In genomic region chr1:27755865-27756264, GRCh38 we compare ENCODE assay signal across 21 cellular contexts. TPM values are rescaled to one million over a fixed set of nuclear protein-coding genes. Genes with fewer than 3 reads are reported as not detected.
DNase-seq lines count a peak whose midpoint lies in the region; ATAC-seq, FAIRE-seq and TF ChIP-seq lines count a peak whose summit lies in the region.
"Had no signal": no experiment of that assay in that cellular context is flagged by ENCODE, and none has a peak within 500 bp of the region (broad histone marks: within the 10 kb centered on the region; RNA-seq: fewer than 3 reads in every experiment).

No MANE protein-coding gene starts in this region.

- ATAC-seq in HepG2 (no peak), right cardiac atrium (peak in 1 of 2 donors; percentile 65), psoas muscle (peak; percentile 57 to 95 (median 91))
- ATAC-seq: GM12878 had no signal

- no TSS peak for BruUV-seq in HepG2 (replicated peaks; lab: Mats Ljungman, UMichigan)

- no peaks in the 10 kb centered on the region for H3K4me1 Mint-ChIP-seq in mesothelial cell of epicardium
- H3K4me1 Mint-ChIP-seq: CD8-positive, alpha-beta memory T cell had no signal

- H2BK15ac ChIP-seq in mesendoderm (replicated peaks; ENCODE audit: low read depth), result no peak overlapping the region

- H4K20me1 ChIP-seq in HepG2 (ENCODE audit: insufficient read depth, low read length), result no peaks in the 10 kb centered on the region
- H4K20me1 ChIP-seq: BLaER1 had no signal

- H3K23ac ChIP-seq in mesendoderm (ENCODE audit: low read length), result no peak overlapping the region

- no peak overlapping the region for H2AFZ ChIP-seq in HepG2 (ENCODE audit: low read length)

- H3K79me1 ChIP-seq in mesendoderm (ENCODE audit: low read length), result no peaks in the 10 kb centered on the region

- H3K27ac ChIP-seq in liver (ENCODE audit: low read depth in 1 of 2, low read length in 2 of 2) (no peak overlapping the region), HepG2 (ENCODE audit: extremely low read length, insufficient read depth, low read length) (no peak overlapping the region), right cardiac atrium (ENCODE audit: low read length) (peak overlapping the region; percentile 50), psoas muscle (peak overlapping the region; percentile 56), mesendoderm (ENCODE audit: low read depth, low read length) (no peak overlapping the region)
- H3K27ac ChIP-seq: BLaER1 had no signal

- TF ChIP-seq RAD21 in liver (IDR thresholded peaks at IDR 0.05) (peak in 1 of 2 donors; percentile 8), HepG2 (CRISPR knock-in tag; IDR thresholded peaks at IDR 0.05) (no peak)

- H3K4me3 Mint-ChIP-seq in mesothelial cell of epicardium, result no peak overlapping the region
- H3K4me3 Mint-ChIP-seq: CD8-positive, alpha-beta memory T cell had no signal

- no peak overlapping the region for H3K4me3 ChIP-seq in liver (ENCODE audit: low read depth in 1 of 3, low read length in 3 of 3)
- H3K4me3 ChIP-seq in HepG2 (replicated peaks in 1 of 3; ENCODE audit: insufficient read depth in 1 of 3, low read depth in 2 of 3, low read length in 3 of 3), result no peak overlapping the region
- H3K4me3 ChIP-seq in right cardiac atrium (ENCODE audit: low read length), result no peak overlapping the region
- no peak overlapping the region for H3K4me3 ChIP-seq in psoas muscle
- H3K4me3 ChIP-seq in mesendoderm (ENCODE audit: low read length), result no peak overlapping the region
- H3K4me3 ChIP-seq: BLaER1, GM12878, HAP-1 had no signal

- no peak overlapping the region for H3K18ac ChIP-seq in mesendoderm (ENCODE audit: low read length)

- H3K4ac ChIP-seq in mesendoderm (ENCODE audit: low read depth, low read length), result no peak overlapping the region

- CTCF ChIA-PET in HepG2 (lab: Yijun Ruan, JAX; ENCODE audit: low intra/inter-chr PET ratio, low total read pairs), result no interaction called here

- H4K8ac ChIP-seq in mesendoderm (ENCODE audit: low read depth, low read length), result no peak overlapping the region

- H3K4me1 ChIP-seq in liver (ENCODE audit: control insufficient read depth in 4 of 4, insufficient read depth in 4 of 4, low read length in 3 of 4) (peaks cover 3 to 9% (median 5%) of the 10 kb centered on the region in 4 donors), HepG2 (ENCODE audit: insufficient read depth, low read length) (no peaks in the 10 kb centered on the region), right cardiac atrium (ENCODE audit: control insufficient read depth, insufficient read depth, low read length) (peaks cover 2% of the 10 kb centered on the region), psoas muscle (peaks cover 7% of the 10 kb centered on the region), mesendoderm (ENCODE audit: control insufficient read depth, low read depth, low read length) (no peaks in the 10 kb centered on the region)
- H3K4me1 ChIP-seq: HAP-1 had no signal

- H3K27me3 ChIP-seq in liver (ENCODE audit: control insufficient read depth in 4 of 4, insufficient read depth in 4 of 4, low read length in 3 of 4) (no peaks in the 10 kb centered on the region), HepG2 (ENCODE audit: control insufficient read depth in 1 of 2, insufficient read depth in 2 of 2, low read length in 2 of 2) (no peaks in the 10 kb centered on the region), right cardiac atrium (ENCODE audit: control insufficient read depth, insufficient read depth) (no peaks in the 10 kb centered on the region), psoas muscle (ENCODE audit: insufficient read depth in 3 of 3, low read length in 2 of 3) (no peaks in the 10 kb centered on the region), mesendoderm (ENCODE audit: insufficient read depth, low read length, poor library complexity) (no peaks in the 10 kb centered on the region)
- H3K27me3 ChIP-seq: BLaER1 had no signal

- no peak overlapping the region for H2AK5ac ChIP-seq in mesendoderm (ENCODE audit: low read length)

- TF ChIP-seq EP300 in HepG2 (IDR thresholded peaks at IDR 0.05; ENCODE audit: low read depth in 2 of 2, low read length in 2 of 2) (no peak), HepG2 (CRISPR knock-in tag; IDR thresholded peaks at IDR 0.05; ENCODE audit: borderline replicate concordance) (no peak)

- in situ Hi-C loops in HepG2 (cut with HindIII; ENCODE audit: extremely low pct_ligation_motif_present, low pct_unique_long_range_greater_than_20kb), result no loop called here

- POLR2A ChIA-PET in HepG2 (lab: Yijun Ruan, JAX), result no interaction called here

- intact Hi-C loops in HepG2 (cut with micrococcal nuclease; ENCODE audit: unreplicated experiment) (no loop called here), right cardiac atrium (cut with DNase I) (no loop called here), psoas muscle (cut with DNase I) (no loop called here)

- H3K9me3 Mint-ChIP-seq in mesothelial cell of epicardium, result no peaks in the 10 kb centered on the region
- H3K9me3 Mint-ChIP-seq: CD8-positive, alpha-beta memory T cell had no signal

- WGBS in liver, result 32% methylated on average over 4 of the region's 4 CpGs
- 98% methylated on average over 4 of the region's 4 CpGs for WGBS in HepG2 (ENCODE audit: low lambda C conversion rate)
- WGBS in right cardiac atrium, result 68% methylated on average over 4 of the region's 4 CpGs
- 18 to 40% (median 23%) methylated on average over 4 of the region's 4 CpGs for WGBS in psoas muscle, 3 donors
- WGBS in mesendoderm (ENCODE audit: extremely low coverage, insufficient coverage, low lambda C conversion rate), result no CpG with 5 or more reads among the region's 4 CpGs

- no peaks in the 10 kb centered on the region for H3K79me2 ChIP-seq in HepG2 (ENCODE audit: insufficient read depth, low read length)
- no peaks in the 10 kb centered on the region for H3K79me2 ChIP-seq in mesendoderm (ENCODE audit: control insufficient read depth, insufficient read depth, low read length)

- no peak overlapping the region for H3K4me2 ChIP-seq in HepG2 (ENCODE audit: low read depth, low read length)
- no peak overlapping the region for H3K4me2 ChIP-seq in mesendoderm (ENCODE audit: low read length)
- H3K4me2 ChIP-seq: BLaER1 had no signal

- no peak overlapping the region for H2BK120ac ChIP-seq in mesendoderm (ENCODE audit: low read depth, low read length)

- TF ChIP-seq POLR2A in HepG2 (IDR thresholded peaks at IDR 0.05; ENCODE audit: insufficient read depth in 1 of 2, low read depth in 2 of 2, low read length in 2 of 2), result no peak

- TF ChIP-seq CTCF in liver (IDR thresholded peaks at IDR 0.05; ENCODE audit: low read depth, low read length, missing input control) (no peak), HepG2 (CRISPR knock-in tag; IDR thresholded peaks at IDR 0.05) (no peak), psoas muscle (IDR thresholded peaks at IDR 0.05) (no peak), mesothelial cell of epicardium (IDR thresholded peaks at IDR 0.05; ENCODE audit: unreplicated experiment) (no peak)

- no peak overlapping the region for H3K56ac ChIP-seq in mesendoderm (ENCODE audit: low read length)

- no peak overlapping the region for H3K27ac Mint-ChIP-seq in mesothelial cell of epicardium

- H3K27me3 Mint-ChIP-seq in mesothelial cell of epicardium (ENCODE audit: low read depth), result no peaks in the 10 kb centered on the region
- H3K27me3 Mint-ChIP-seq: CD8-positive, alpha-beta memory T cell had no signal

- no peaks in the 10 kb centered on the region for H3K9me3 ChIP-seq in liver (ENCODE audit: control insufficient read depth in 4 of 4, low read length in 3 of 4)
- H3K9me3 ChIP-seq in HepG2 (ENCODE audit: low read length), result no peaks in the 10 kb centered on the region
- H3K9me3 ChIP-seq in right cardiac atrium (ENCODE audit: control insufficient read depth, low read length), result no peaks in the 10 kb centered on the region
- H3K9me3 ChIP-seq in psoas muscle, result no peaks in the 10 kb centered on the region
- H3K9me3 ChIP-seq: BLaER1, HAP-1 had no signal

- H3K36me3 Mint-ChIP-seq in mesothelial cell of epicardium, result peaks cover 16% of the 10 kb centered on the region

- H4K5ac ChIP-seq in mesendoderm (ENCODE audit: low read length), result no peak overlapping the region

- no peak overlapping the region for H2BK5ac ChIP-seq in mesendoderm (ENCODE audit: low read length)

- FAIRE-seq in HepG2 (lab: Jason Lieb, UNC), result no peak
- FAIRE-seq: A204.1, GM12878 had no signal

- H3K9ac ChIP-seq in liver (ENCODE audit: low read depth in 1 of 2, low read length in 2 of 2), result no peak overlapping the region
- H3K9ac ChIP-seq in HepG2 (ENCODE audit: insufficient read depth, low read depth, low read length), result no peak overlapping the region
- no peak overlapping the region for H3K9ac ChIP-seq in mesendoderm (ENCODE audit: low read length)
- H3K9ac ChIP-seq: BLaER1 had no signal

- DNase-seq in HepG2 (ENCODE audit: low spot score) (no peak), right cardiac atrium (no peak), psoas muscle (no peak), mesothelial cell of epicardium (ENCODE audit: low spot score in 2 of 2, unreplicated experiment in 2 of 2) (no peak), cortex of kidney (lab: John Stamatoyannopoulos, UW) (no peak), mesendoderm (no peak)
- DNase-seq: CD8-positive, alpha-beta memory T cell; DND-41; GDM1; IMR-90; Kasumi-1; NCI-H1417; NCI-H187 treated with DMSO at 0.1 percent for 48 hours; NCI-H345; NCI-H526; OCI-M1 had no signal

- H3K36me3 ChIP-seq in liver (ENCODE audit: control insufficient read depth in 4 of 4, insufficient read depth in 3 of 4, low read depth in 1 of 4, low read length in 3 of 4) (peaks cover 2 to 28% (median 10%) of the 10 kb centered on the region in 4 donors), HepG2 (replicated peaks in 1 of 2; ENCODE audit: control insufficient read depth in 1 of 2, insufficient read depth in 2 of 2, low read length in 2 of 2) (peaks cover 6 to 19% of the 10 kb centered on the region in 2 experiments; a peak in 4 of 5 replicates), psoas muscle (ENCODE audit: insufficient read depth in 1 of 2, low read depth in 1 of 2) (peaks cover 5 to 71% of the 10 kb centered on the region in 2 donors), mesendoderm (ENCODE audit: control insufficient read depth, insufficient read depth, low read length) (no peaks in the 10 kb centered on the region)

RNA-seq across cellular contexts. Expression of gene STX12, which starts 17.2 kb away (rescaled TPM):
- total RNA-seq in liver (10 to 100 TPM; 15.6 to 23.3 TPM), HepG2 (2016; rRNA removed; fragmentation: Illumina TruSeq; extraction: Trizol) (16.3 and 19.7 TPM in 2 replicates), right cardiac atrium (10 to 100 TPM; 26.0 to 40.8 (median 29.6) TPM), psoas muscle (10 to 100 TPM; 19.5 to 33.6 (median 28.9) TPM), mesothelial cell of epicardium (25.0 to 26.8 TPM (median 26.1 TPM) in 3 replicates)
- polyA plus RNA-seq in liver (10 to 100 TPM; 10.0 to 11.8 TPM), HepG2 (2011; rRNA removed) (6.3 and 9.0 TPM in 2 replicates), right cardiac atrium (20.1 TPM), psoas muscle (10 to 100 TPM; 14.5 to 24.7 (median 21.0) TPM)
- total RNA-seq in HepG2 (2016; cell fraction: cytosol; rRNA removed; fragmentation: Illumina TruSeq; extraction: Trizol; ENCODE audit: low read depth), result 3.5 and 6.0 TPM in 2 replicates
- total RNA-seq in HepG2 (2016; cell fraction: insoluble cytoplasmic fraction; rRNA removed; fragmentation: Illumina TruSeq; extraction: Trizol), result 15.4 and 19.3 TPM in 2 replicates
- 9.4 and 9.7 TPM in 2 replicates for total RNA-seq in HepG2 (2016; cell fraction: membrane; rRNA removed; fragmentation: Illumina TruSeq; extraction: Trizol)
- total RNA-seq in HepG2 (2016; cell fraction: nucleus; rRNA removed; fragmentation: Illumina TruSeq; extraction: Trizol), result 10.7 and 14.4 TPM in 2 replicates
- 3.5 and 5.7 TPM in 2 replicates for polyA plus RNA-seq in HepG2 (2011; cell fraction: cytosol; rRNA removed)
- 8.7 and 14.1 TPM in 2 replicates for polyA plus RNA-seq in HepG2 (2011; cell fraction: nucleus; rRNA removed)
- 11.4 and 13.1 TPM in 2 replicates for polyA plus RNA-seq in HepG2 (2012)
- 1.6 and 1.8 TPM in 2 replicates for polyA plus RNA-seq in HepG2 (2016; cell fraction: cytosol; fragmentation: Illumina TruSeq; extraction: Trizol; ENCODE audit: low read depth)
- polyA plus RNA-seq in HepG2 (2016; cell fraction: insoluble cytoplasmic fraction; fragmentation: Illumina TruSeq; extraction: Trizol; ENCODE audit: low read depth), result 18.0 and 18.9 TPM in 2 replicates
- polyA plus RNA-seq in HepG2 (2016; cell fraction: membrane; fragmentation: Illumina TruSeq; extraction: Trizol; ENCODE audit: low read depth), result 4.6 and 5.0 TPM in 2 replicates
- 21.7 and 23.0 TPM in 2 replicates for polyA plus RNA-seq in HepG2 (2016; cell fraction: nucleus; fragmentation: Illumina TruSeq; extraction: Trizol; ENCODE audit: insufficient read depth, low read depth)
- polyA minus RNA-seq in HepG2 (2011; rRNA and poly(A)+ RNA removed; ENCODE audit: low replicate concordance), result 1.8 and 4.2 TPM in 2 replicates
- polyA minus RNA-seq in HepG2 (2011; cell fraction: cytosol; rRNA and poly(A)+ RNA removed), result 4.3 and 9.0 TPM in 2 replicates
- polyA minus RNA-seq in HepG2 (2011; cell fraction: nucleus; rRNA and poly(A)+ RNA removed), result 14.3 and 21.3 TPM in 2 replicates
- polyA plus RNA-seq in mesendoderm (2013, experiment 1 of 2), result 9.5 TPM
- polyA plus RNA-seq in mesendoderm (2013, experiment 2 of 2), result 10.3 TPM

RNA-seq across cellular contexts. Expression of gene FAM76A, which starts 30.1 kb away (rescaled TPM):
- total RNA-seq in liver (1 to 10 TPM; 4.3 to 7.4 TPM), HepG2 (2016; rRNA removed; fragmentation: Illumina TruSeq; extraction: Trizol) (15.7 and 18.8 TPM in 2 replicates), right cardiac atrium (10 to 100 TPM; 12.1 to 14.5 (median 12.9) TPM), psoas muscle (10 to 100 TPM in 1 of 4 donors, 1 to 10 TPM in 3; 7.6 to 10.7 (median 9.3) TPM), mesothelial cell of epicardium (12.0 to 12.4 TPM (median 12.4 TPM) in 3 replicates)
- polyA plus RNA-seq in liver (1 to 10 TPM; 1.7 to 5.6 TPM), HepG2 (2011; rRNA removed) (4.2 and 4.6 TPM in 2 replicates), right cardiac atrium (6.1 TPM), psoas muscle (1 to 10 TPM; 2.7 to 6.7 (median 3.3) TPM)
- total RNA-seq in HepG2 (2016; cell fraction: cytosol; rRNA removed; fragmentation: Illumina TruSeq; extraction: Trizol; ENCODE audit: low read depth), result 4.5 and 5.0 TPM in 2 replicates
- total RNA-seq in HepG2 (2016; cell fraction: insoluble cytoplasmic fraction; rRNA removed; fragmentation: Illumina TruSeq; extraction: Trizol), result 15.9 and 19.6 TPM in 2 replicates
- total RNA-seq in HepG2 (2016; cell fraction: membrane; rRNA removed; fragmentation: Illumina TruSeq; extraction: Trizol), result 11.5 and 13.7 TPM in 2 replicates
- 9.9 and 11.7 TPM in 2 replicates for total RNA-seq in HepG2 (2016; cell fraction: nucleus; rRNA removed; fragmentation: Illumina TruSeq; extraction: Trizol)
- 2.1 and 3.9 TPM in 2 replicates for polyA plus RNA-seq in HepG2 (2011; cell fraction: cytosol; rRNA removed)
- 4.1 and 5.8 TPM in 2 replicates for polyA plus RNA-seq in HepG2 (2011; cell fraction: nucleus; rRNA removed)
- 4.9 and 5.9 TPM in 2 replicates for polyA plus RNA-seq in HepG2 (2012)
- 1.9 and 2.3 TPM in 2 replicates for polyA plus RNA-seq in HepG2 (2016; cell fraction: cytosol; fragmentation: Illumina TruSeq; extraction: Trizol; ENCODE audit: low read depth)
- polyA plus RNA-seq in HepG2 (2016; cell fraction: insoluble cytoplasmic fraction; fragmentation: Illumina TruSeq; extraction: Trizol; ENCODE audit: low read depth), result 11.7 and 12.5 TPM in 2 replicates
- 2.9 and 4.4 TPM in 2 replicates for polyA plus RNA-seq in HepG2 (2016; cell fraction: membrane; fragmentation: Illumina TruSeq; extraction: Trizol; ENCODE audit: low read depth)
- 14.7 and 19.0 TPM in 2 replicates for polyA plus RNA-seq in HepG2 (2016; cell fraction: nucleus; fragmentation: Illumina TruSeq; extraction: Trizol; ENCODE audit: insufficient read depth, low read depth)
- polyA minus RNA-seq in HepG2 (2011; rRNA and poly(A)+ RNA removed; ENCODE audit: low replicate concordance), result 4.4 and 5.1 TPM in 2 replicates
- 5.9 and 8.0 TPM in 2 replicates for polyA minus RNA-seq in HepG2 (2011; cell fraction: cytosol; rRNA and poly(A)+ RNA removed)
- polyA minus RNA-seq in HepG2 (2011; cell fraction: nucleus; rRNA and poly(A)+ RNA removed), result 10.9 and 18.0 TPM in 2 replicates
- 7.5 TPM for polyA plus RNA-seq in mesendoderm (2013, experiment 1 of 2)
- 7.3 TPM for polyA plus RNA-seq in mesendoderm (2013, experiment 2 of 2)

Comparison
In these comparisons a context has a peak if more than half of its experiments do, and no peak if none do; other contexts are left out.
1. H3K27ac ChIP-seq: peak in right cardiac atrium (single experiment) and psoas muscle (single experiment); none in liver (0 of 2), HepG2 (single experiment) and mesendoderm (single experiment).